Comparison of ENCODE assay signal across 20 cellular contexts in the genomic region with DNA sequence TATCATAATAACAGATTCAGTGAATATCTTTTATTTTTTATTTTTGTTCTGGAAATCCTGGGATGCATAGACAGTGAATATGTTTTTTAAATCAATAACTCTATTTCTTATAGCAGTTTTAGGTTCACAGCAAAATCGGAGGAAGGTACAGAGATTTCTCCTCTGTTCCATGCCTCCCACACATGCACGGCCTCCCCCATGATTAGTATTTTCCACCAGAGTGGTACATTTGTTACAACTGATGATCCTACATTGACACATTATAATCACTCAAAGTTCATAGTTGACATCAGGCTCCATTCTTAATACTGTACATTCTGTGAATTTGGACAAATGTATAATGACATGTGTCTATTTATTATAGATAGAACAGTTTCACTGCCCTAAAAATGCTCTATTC. TPM values are rescaled to one million over a fixed set of nuclear protein-coding genes. Genes with fewer than 3 reads are reported as not detected.
"Had no signal": no experiment of that assay in that cellular context is flagged by ENCODE, and none has a peak within 500 bp of the region (broad histone marks: within the 10 kb centered on the region; RNA-seq: fewer than 3 reads in every experiment).

No MANE protein-coding gene starts in this region.

RNA-seq across cellular contexts. Expression of a gene that starts 16.7 kb away (rescaled TPM):
- total RNA-seq: chondrocyte, colonic mucosa, dermis microvascular lymphatic vessel endothelial cell, endodermal cell, esophagus mucosa, esophagus squamous epithelium, gastrocnemius medialis, glomerular endothelial cell, heart right ventricle, kidney epithelial cell, left cardiac atrium, left lung, left ventricle myocardium superior, lower leg skin, lower lobe of right lung, lung microvascular endothelial cell, mesenteric fat pad, mesothelial cell of epicardium, mucosa of descending colon had no signal
- polyA plus RNA-seq: heart right ventricle, keratinocyte had no signal
